ENCODE assay signal across 1 cellular context in the genomic region with DNA sequence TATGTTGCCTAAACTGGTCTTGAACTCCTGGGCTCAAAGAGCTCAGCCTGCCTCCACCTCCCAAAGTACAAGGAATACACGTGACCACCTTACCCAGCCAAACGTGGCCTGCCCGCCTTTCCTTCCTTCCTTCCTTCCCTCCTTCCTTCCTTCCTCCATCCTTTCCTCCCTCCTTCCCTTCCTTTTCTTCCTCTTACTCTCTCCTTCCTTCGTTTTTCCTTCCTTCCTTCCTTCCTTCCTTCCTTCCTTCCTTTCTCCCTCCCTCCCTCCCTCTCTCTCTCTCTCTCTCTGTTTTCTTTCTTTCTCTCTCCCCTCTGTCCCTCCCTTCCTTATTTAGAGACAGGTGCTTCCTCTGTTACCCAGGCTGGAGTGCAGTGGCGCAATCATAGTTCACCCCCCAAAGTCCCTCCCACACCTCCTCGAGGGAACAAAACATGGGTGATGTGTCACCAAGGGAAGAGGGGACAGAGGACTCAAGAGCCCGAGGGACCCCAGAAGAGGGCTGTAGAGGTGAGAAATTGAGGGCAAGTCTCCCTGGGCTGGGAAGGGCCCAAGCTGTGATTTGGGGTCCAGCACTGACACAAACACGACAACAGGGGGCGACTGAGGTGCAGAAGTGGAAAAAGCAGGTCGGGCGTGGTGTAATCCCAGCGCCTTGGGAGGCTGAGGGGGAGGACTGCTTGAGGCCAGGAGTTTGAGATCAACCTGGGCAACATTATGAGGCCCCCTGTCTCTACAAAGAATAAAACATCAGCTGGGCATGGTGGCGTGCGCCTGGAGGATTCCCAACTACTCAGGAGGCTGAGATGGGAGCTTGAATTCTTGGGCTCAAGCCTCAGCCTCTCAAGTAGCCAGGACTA.
TF ChIP-seq lines count a peak whose summit lies in the region.

No MANE protein-coding gene starts in this region.

TF ChIP-seq in K562, 482 proteins besides CTCF, POLR2A, EP300 and RAD21 (continued from another document and continues in another):
- TF ChIP-seq, protein P1, sequence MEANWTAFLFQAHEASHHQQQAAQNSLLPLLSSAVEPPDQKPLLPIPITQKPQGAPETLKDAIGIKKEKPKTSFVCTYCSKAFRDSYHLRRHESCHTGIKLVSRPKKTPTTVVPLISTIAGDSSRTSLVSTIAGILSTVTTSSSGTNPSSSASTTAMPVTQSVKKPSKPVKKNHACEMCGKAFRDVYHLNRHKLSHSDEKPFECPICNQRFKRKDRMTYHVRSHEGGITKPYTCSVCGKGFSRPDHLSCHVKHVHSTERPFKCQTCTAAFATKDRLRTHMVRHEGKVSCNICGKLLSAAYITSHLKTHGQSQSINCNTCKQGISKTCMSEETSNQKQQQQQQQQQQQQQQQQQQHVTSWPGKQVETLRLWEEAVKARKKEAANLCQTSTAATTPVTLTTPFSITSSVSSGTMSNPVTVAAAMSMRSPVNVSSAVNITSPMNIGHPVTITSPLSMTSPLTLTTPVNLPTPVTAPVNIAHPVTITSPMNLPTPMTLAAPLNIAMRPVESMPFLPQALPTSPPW (CRISPR knock-in tag; IDR thresholded peaks at IDR 0.05): peak; percentile 44; the same call in 1 of the 2 replicates
- TF ChIP-seq ZNF354B (CRISPR knock-in tag; IDR thresholded peaks at IDR 0.05) (no peak), SMAD3 (CRISPR knock-in tag; conservative IDR thresholded peaks at IDR 0.05) (no peak), ZNF263 (CRISPR knock-in tag; IDR thresholded peaks at IDR 0.05; ENCODE audit: borderline replicate concordance) (peak; percentile 99), ZNF644 (tag; IDR thresholded peaks at IDR 0.05; ENCODE audit: low read depth) (no peak), CREM (IDR thresholded peaks at IDR 0.05; ENCODE audit: low read depth) (peak; percentile 54; the same call in 1 of the 2 replicates), TSC22D4 (tag; IDR thresholded peaks at IDR 0.05) (no peak), CBX1 (IDR thresholded peaks at IDR 0.05; ENCODE audit: low read depth) (no peak), CEBPB (tag; IDR thresholded peaks at IDR 0.05) (peak; percentile 93), HDAC8 (tag; IDR thresholded peaks at IDR 0.05) (no peak), CHD1 (IDR thresholded peaks at IDR 0.05; ENCODE audit: low read length) (no peak), JUN (IDR thresholded peaks at IDR 0.05; ENCODE audit: borderline replicate concordance, low read depth, low read length) (peak; percentile 54; the same call in 1 of the 2 replicates), JUN (CRISPR knock-in tag; IDR thresholded peaks at IDR 0.05; ENCODE audit: borderline replicate concordance) (no peak), ARID2 (IDR thresholded peaks at IDR 0.05) (peak; percentile 72; the same call in 1 of the 2 replicates), ATF7 (IDR thresholded peaks at IDR 0.05) (peak; percentile 37; the same call in 1 of the 2 replicates), ELF1 (tag; IDR thresholded peaks at IDR 0.05) (no peak), RUNX1 (IDR thresholded peaks at IDR 0.05; ENCODE audit: low read depth) (no peak), KAT2B (IDR thresholded peaks at IDR 0.05; ENCODE audit: low read depth, low read length) (no peak), GTF2E2 (tag; IDR thresholded peaks at IDR 0.05) (no peak), ZNF445 (CRISPR knock-in tag; IDR thresholded peaks at IDR 0.05; ENCODE audit: low read depth) (no peak), ARHGAP35 (IDR thresholded peaks at IDR 0.05; ENCODE audit: partially characterized antibody) (peak; percentile 32), ZNF764 (CRISPR knock-in tag; IDR thresholded peaks at IDR 0.05; ENCODE audit: low read depth) (no peak), HEY1 (CRISPR knock-in tag; IDR thresholded peaks at IDR 0.05; ENCODE audit: borderline replicate concordance) (no peak), MTA3 (IDR thresholded peaks at IDR 0.05; ENCODE audit: borderline replicate concordance) (0 out of 2 replicates have a peak, but pooled peaks have one; percentile 26), KDM4B (IDR thresholded peaks at IDR 0.05; ENCODE audit: borderline replicate concordance in 2 of 2, low read depth in 1 of 2) (no peak), KDM1A (IDR thresholded peaks at IDR 0.05) (peak in 1 of 2 experiments; percentile 61; a peak in 2 of 4 replicates), U2AF2 (optimal IDR thresholded peaks at IDR 0.05; ENCODE audit: low read depth, low read length) (no peak), SREBF2 (CRISPR knock-in tag; IDR thresholded peaks at IDR 0.05) (no peak), CEBPG (CRISPR knock-in tag; IDR thresholded peaks at IDR 0.05) (no peak), CEBPG (tag; conservative IDR thresholded peaks at IDR 0.05 in 1 of 2, IDR thresholded peaks at IDR 0.05 in 1 of 2) (peak; percentile 36 to 60; a peak in 1 of 4 replicates), BMI1 (IDR thresholded peaks at IDR 0.05; ENCODE audit: low read length) (0 out of 2 replicates have a peak, but pooled peaks have one; percentile 18), GTF2F1 (IDR thresholded peaks at IDR 0.05; ENCODE audit: low read depth, low read length) (no peak), TOE1 (IDR thresholded peaks at IDR 0.05; ENCODE audit: borderline replicate concordance) (0 out of 2 replicates have a peak, but pooled peaks have one; percentile 23), TOE1 (CRISPR knock-in tag; IDR thresholded peaks at IDR 0.05; ENCODE audit: borderline replicate concordance, low read depth) (no peak)
- TF ChIP-seq, protein P2, sequence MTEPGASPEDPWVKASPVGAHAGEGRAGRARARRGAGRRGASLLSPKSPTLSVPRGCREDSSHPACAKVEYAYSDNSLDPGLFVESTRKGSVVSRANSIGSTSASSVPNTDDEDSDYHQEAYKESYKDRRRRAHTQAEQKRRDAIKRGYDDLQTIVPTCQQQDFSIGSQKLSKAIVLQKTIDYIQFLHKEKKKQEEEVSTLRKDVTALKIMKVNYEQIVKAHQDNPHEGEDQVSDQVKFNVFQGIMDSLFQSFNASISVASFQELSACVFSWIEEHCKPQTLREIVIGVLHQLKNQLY (CRISPR knock-in tag; conservative IDR thresholded peaks at IDR 0.05): no peak
- TF ChIP-seq, protein P3, sequence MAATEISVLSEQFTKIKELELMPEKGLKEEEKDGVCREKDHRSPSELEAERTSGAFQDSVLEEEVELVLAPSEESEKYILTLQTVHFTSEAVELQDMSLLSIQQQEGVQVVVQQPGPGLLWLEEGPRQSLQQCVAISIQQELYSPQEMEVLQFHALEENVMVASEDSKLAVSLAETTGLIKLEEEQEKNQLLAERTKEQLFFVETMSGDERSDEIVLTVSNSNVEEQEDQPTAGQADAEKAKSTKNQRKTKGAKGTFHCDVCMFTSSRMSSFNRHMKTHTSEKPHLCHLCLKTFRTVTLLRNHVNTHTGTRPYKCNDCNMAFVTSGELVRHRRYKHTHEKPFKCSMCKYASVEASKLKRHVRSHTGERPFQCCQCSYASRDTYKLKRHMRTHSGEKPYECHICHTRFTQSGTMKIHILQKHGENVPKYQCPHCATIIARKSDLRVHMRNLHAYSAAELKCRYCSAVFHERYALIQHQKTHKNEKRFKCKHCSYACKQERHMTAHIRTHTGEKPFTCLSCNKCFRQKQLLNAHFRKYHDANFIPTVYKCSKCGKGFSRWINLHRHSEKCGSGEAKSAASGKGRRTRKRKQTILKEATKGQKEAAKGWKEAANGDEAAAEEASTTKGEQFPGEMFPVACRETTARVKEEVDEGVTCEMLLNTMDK (IDR thresholded peaks at IDR 0.05; ENCODE audit: borderline replicate concordance, insufficient read depth, low read depth, low read length, poor library complexity, severe bottlenecking): peak; percentile 19
- TF ChIP-seq, protein P4, sequence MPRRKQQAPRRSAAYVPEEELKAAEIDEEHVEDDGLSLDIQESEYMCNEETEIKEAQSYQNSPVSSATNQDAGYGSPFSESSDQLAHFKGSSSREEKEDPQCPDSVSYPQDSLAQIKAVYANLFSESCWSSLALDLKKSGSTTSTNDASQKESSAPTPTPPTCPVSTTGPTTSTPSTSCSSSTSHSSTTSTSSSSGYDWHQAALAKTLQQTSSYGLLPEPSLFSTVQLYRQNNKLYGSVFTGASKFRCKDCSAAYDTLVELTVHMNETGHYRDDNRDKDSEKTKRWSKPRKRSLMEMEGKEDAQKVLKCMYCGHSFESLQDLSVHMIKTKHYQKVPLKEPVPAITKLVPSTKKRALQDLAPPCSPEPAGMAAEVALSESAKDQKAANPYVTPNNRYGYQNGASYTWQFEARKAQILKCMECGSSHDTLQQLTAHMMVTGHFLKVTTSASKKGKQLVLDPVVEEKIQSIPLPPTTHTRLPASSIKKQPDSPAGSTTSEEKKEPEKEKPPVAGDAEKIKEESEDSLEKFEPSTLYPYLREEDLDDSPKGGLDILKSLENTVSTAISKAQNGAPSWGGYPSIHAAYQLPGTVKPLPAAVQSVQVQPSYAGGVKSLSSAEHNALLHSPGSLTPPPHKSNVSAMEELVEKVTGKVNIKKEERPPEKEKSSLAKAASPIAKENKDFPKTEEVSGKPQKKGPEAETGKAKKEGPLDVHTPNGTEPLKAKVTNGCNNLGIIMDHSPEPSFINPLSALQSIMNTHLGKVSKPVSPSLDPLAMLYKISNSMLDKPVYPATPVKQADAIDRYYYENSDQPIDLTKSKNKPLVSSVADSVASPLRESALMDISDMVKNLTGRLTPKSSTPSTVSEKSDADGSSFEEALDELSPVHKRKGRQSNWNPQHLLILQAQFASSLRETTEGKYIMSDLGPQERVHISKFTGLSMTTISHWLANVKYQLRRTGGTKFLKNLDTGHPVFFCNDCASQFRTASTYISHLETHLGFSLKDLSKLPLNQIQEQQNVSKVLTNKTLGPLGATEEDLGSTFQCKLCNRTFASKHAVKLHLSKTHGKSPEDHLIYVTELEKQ (CRISPR knock-in tag; IDR thresholded peaks at IDR 0.05): no peak
- TF ChIP-seq, protein P5, sequence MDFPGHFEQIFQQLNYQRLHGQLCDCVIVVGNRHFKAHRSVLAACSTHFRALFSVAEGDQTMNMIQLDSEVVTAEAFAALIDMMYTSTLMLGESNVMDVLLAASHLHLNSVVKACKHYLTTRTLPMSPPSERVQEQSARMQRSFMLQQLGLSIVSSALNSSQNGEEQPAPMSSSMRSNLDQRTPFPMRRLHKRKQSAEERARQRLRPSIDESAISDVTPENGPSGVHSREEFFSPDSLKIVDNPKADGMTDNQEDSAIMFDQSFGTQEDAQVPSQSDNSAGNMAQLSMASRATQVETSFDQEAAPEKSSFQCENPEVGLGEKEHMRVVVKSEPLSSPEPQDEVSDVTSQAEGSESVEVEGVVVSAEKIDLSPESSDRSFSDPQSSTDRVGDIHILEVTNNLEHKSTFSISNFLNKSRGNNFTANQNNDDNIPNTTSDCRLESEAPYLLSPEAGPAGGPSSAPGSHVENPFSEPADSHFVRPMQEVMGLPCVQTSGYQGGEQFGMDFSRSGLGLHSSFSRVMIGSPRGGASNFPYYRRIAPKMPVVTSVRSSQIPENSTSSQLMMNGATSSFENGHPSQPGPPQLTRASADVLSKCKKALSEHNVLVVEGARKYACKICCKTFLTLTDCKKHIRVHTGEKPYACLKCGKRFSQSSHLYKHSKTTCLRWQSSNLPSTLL (IDR thresholded peaks at IDR 0.05): no peak
- TF ChIP-seq, protein P6, sequence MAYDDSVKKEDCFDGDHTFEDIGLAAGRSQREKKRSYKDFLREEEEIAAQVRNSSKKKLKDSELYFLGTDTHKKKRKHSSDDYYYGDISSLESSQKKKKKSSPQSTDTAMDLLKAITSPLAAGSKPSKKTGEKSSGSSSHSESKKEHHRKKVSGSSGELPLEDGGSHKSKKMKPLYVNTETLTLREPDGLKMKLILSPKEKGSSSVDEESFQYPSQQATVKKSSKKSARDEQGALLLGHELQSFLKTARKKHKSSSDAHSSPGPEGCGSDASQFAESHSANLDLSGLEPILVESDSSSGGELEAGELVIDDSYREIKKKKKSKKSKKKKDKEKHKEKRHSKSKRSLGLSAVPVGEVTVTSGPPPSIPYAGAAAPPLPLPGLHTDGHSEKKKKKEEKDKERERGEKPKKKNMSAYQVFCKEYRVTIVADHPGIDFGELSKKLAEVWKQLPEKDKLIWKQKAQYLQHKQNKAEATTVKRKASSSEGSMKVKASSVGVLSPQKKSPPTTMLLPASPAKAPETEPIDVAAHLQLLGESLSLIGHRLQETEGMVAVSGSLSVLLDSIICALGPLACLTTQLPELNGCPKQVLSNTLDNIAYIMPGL (CRISPR knock-in tag; IDR thresholded peaks at IDR 0.05): 0 out of 2 replicates have a peak, but pooled peaks have one; percentile 35
- TF ChIP-seq, protein P7, sequence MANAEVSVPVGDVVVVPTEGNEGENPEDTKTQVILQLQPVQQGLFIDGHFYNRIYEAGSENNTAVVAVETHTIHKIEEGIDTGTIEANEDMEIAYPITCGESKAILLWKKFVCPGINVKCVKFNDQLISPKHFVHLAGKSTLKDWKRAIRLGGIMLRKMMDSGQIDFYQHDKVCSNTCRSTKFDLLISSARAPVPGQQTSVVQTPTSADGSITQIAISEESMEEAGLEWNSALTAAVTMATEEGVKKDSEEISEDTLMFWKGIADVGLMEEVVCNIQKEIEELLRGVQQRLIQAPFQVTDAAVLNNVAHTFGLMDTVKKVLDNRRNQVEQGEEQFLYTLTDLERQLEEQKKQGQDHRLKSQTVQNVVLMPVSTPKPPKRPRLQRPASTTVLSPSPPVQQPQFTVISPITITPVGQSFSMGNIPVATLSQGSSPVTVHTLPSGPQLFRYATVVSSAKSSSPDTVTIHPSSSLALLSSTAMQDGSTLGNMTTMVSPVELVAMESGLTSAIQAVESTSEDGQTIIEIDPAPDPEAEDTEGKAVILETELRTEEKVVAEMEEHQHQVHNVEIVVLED (CRISPR knock-in tag; IDR thresholded peaks at IDR 0.05): no peak
- TF ChIP-seq, protein P8, sequence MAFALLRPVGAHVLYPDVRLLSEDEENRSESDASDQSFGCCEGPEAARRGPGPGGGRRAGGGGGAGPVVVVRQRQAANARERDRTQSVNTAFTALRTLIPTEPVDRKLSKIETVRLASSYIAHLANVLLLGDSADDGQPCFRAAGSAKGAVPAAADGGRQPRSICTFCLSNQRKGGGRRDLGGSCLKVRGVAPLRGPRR (CRISPR knock-in tag; IDR thresholded peaks at IDR 0.05): no peak
- TF ChIP-seq, protein P9, sequence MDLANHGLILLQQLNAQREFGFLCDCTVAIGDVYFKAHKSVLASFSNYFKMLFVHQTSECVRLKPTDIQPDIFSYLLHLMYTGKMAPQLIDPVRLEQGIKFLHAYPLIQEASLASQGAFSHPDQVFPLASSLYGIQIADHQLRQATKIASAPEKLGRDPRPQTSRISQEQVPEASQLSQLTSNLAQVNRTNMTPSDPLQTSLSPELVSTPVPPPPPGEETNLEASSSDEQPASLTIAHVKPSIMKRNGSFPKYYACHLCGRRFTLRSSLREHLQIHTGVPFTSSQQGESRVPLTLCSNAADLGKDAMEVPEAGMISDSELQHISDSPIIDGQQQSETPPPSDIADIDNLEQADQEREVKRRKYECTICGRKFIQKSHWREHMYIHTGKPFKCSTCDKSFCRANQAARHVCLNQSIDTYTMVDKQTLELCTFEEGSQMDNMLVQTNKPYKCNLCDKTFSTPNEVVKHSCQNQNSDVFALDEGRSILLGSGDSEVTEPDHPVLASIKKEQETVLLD (IDR thresholded peaks at IDR 0.05): no peak; the same call in 1 of the 2 replicates
- TF ChIP-seq, protein P10, sequence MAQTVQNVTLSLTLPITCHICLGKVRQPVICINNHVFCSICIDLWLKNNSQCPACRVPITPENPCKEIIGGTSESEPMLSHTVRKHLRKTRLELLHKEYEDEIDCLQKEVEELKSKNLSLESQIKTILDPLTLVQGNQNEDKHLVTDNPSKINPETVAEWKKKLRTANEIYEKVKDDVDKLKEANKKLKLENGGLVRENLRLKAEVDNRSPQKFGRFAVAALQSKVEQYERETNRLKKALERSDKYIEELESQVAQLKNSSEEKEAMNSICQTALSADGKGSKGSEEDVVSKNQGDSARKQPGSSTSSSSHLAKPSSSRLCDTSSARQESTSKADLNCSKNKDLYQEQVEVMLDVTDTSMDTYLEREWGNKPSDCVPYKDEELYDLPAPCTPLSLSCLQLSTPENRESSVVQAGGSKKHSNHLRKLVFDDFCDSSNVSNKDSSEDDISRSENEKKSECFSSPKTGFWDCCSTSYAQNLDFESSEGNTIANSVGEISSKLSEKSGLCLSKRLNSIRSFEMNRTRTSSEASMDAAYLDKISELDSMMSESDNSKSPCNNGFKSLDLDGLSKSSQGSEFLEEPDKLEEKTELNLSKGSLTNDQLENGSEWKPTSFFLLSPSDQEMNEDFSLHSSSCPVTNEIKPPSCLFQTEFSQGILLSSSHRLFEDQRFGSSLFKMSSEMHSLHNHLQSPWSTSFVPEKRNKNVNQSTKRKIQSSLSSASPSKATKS (CRISPR knock-in tag; IDR thresholded peaks at IDR 0.05): no peak
